9 cellular contexts compared by ENCODE assay signal in the genomic region with DNA sequence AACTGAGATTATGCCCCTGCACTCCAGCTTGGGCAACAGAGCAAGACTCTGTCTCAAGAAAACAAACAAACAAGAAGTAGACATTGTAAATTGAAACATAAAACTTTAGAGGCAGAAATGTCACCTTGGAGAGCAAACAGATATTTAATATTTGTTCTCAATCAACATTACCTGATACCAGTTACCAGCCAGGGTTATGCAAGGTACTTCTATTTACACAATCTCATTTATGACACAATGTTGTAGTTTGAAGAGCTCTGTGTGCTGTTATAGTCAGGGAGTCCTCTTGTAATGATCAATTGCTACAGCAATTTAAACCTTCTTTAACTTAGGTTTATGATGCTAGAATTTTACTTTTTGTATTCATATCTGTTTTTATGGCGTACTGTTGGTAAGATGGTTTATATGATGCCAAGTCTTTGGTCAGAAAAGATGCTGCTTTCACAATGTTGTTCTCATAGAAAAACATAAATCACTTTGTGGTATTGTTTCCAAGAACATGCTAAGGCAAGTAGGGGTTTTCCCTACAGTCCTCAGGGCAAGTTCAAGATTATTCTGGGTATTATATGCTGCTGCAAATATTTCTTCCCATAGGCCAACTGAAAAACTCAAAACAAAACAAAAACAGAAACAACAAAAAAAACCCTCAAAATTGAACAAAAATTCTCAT.
DNase-seq lines count a peak whose midpoint lies in the region; ATAC-seq and TF ChIP-seq lines count a peak whose summit lies in the region.
"Had no signal": no experiment of that assay in that cellular context is flagged by ENCODE, and none has a peak within 500 bp of the region (broad histone marks: within the 10 kb centered on the region; RNA-seq: fewer than 3 reads in every experiment).

No MANE protein-coding gene starts in this region.

- H3K27ac ChIP-seq in skeletal muscle tissue (ENCODE audit: low read depth, low read length): peak overlapping the region; percentile 64

- H3K9me3 ChIP-seq in skeletal muscle tissue (ENCODE audit: control insufficient read depth in 3 of 3, low read length in 3 of 3): no peaks in the 10 kb centered on the region

- H3K9ac ChIP-seq in skeletal muscle tissue (ENCODE audit: low read depth in 1 of 3, low read length in 3 of 3): no peak overlapping the region

- H3K4me1 ChIP-seq in skeletal muscle tissue (ENCODE audit: control insufficient read depth in 3 of 3, insufficient read depth in 3 of 3, low read length in 3 of 3): peaks cover 27 to 42% (median 40%) of the 10 kb centered on the region in 3 donors

- CTCF ChIA-PET in activated CD4-positive, alpha-beta T cell treated with anti-CD3 and anti-CD28 coated beads for 36 hours (lab: Charles Lee): interaction anchor here (1.2 to 1.9 kb wide), 2 partner anchors 18 to 24 kb away, joined by 3 to 6 read pairs; no protein-coding TSS in a partner anchor

- POLR2A ChIA-PET in activated CD4-positive, alpha-beta T cell treated with anti-CD3 and anti-CD28 coated beads for 36 hours (lab: Charles Lee): no interaction called here

- H3K4me3 Mint-ChIP-seq in activated CD4-positive, alpha-beta T cell treated with anti-CD3 and anti-CD28 coated beads for 36 hours: no peak overlapping the region
- H3K4me3 Mint-ChIP-seq in glutamatergic neuron (ENCODE audit: unreplicated experiment): no peak overlapping the region

- H3K36me3 ChIP-seq in skeletal muscle tissue (ENCODE audit: control insufficient read depth in 3 of 3, insufficient read depth in 3 of 3, low read length in 3 of 3): no peaks in the 10 kb centered on the region

- peaks cover 66% of the 10 kb centered on the region for H3K4me1 Mint-ChIP-seq in activated CD4-positive, alpha-beta T cell treated with anti-CD3 and anti-CD28 coated beads for 36 hours
- H3K4me1 Mint-ChIP-seq in glutamatergic neuron (ENCODE audit: low read depth, unreplicated experiment): no peaks in the 10 kb centered on the region

- DNase-seq in activated CD4-positive, alpha-beta T cell treated with anti-CD3 and anti-CD28 coated beads for 36 hours: no peak
- DNase-seq in activated CD4-positive, alpha-beta T cell treated with anti-CD3 and anti-CD28 coated beads for 1 hour: no peak
- DNase-seq in activated naive CD4-positive, alpha-beta T cell treated with anti-CD3 and anti-CD28 coated beads, Interleukin-2, amount 50 U/mL, for 72 hours (ENCODE audit: low spot score in 2 of 2): no peak
- DNase-seq in NCI-H82 treated with DMSO at 0.1 percent for 48 hours (lab: John Stamatoyannopoulos, UW; ENCODE audit: unreplicated experiment) (no peak), glutamatergic neuron (no peak), RKO (ENCODE audit: low spot score) (no peak)
- DNase-seq: activated CD4-positive, alpha-beta T cell treated with anti-CD3 and anti-CD28 coated beads, Interleukin-2, amount 50 U/mL, for 48 hours had no signal

- peak; percentile 69 for ATAC-seq in activated CD4-positive, alpha-beta T cell treated with anti-CD3 and anti-CD28 coated beads for 36 hours
- peak; percentile 38 for ATAC-seq in HG03066 (IDR thresholded peaks at IDR 0.05; ENCODE audit: low read depth, unreplicated experiment)
- ATAC-seq in activated naive CD4-positive, alpha-beta T cell treated with anti-CD3 and anti-CD28 coated beads, Interleukin-2, amount 50 U/mL, for 72 hours: peak; percentile 53 to 74

- H3K9me3 Mint-ChIP-seq in activated CD4-positive, alpha-beta T cell treated with anti-CD3 and anti-CD28 coated beads for 36 hours (ENCODE audit: low read depth): no peaks in the 10 kb centered on the region
- peaks cover 0 to 4% of the 10 kb centered on the region in 2 donors for H3K9me3 Mint-ChIP-seq in activated naive CD4-positive, alpha-beta T cell treated with anti-CD3 and anti-CD28 coated beads, Interleukin-2, amount 50 U/mL, for 72 hours
- H3K9me3 Mint-ChIP-seq in glutamatergic neuron (ENCODE audit: unreplicated experiment): no peaks in the 10 kb centered on the region

- no peak overlapping the region for H3K4me3 ChIP-seq in skeletal muscle tissue (ENCODE audit: low read length in 3 of 3)

- TF ChIP-seq CTCF in glutamatergic neuron (IDR thresholded peaks at IDR 0.05; ENCODE audit: partially characterized antibody, unreplicated experiment): no peak

- intact Hi-C loops in activated CD4-positive, alpha-beta T cell treated with anti-CD3 and anti-CD28 coated beads for 36 hours (cut with DNase I, micrococcal nuclease): loop anchor here (2.0 kb wide), 2 partner anchors 32 to 174 kb away; partner anchors contain the start of gene TNIK (in 1 of the 2)

- H3K27me3 Mint-ChIP-seq in activated CD4-positive, alpha-beta T cell treated with anti-CD3 and anti-CD28 coated beads for 36 hours: no peaks in the 10 kb centered on the region
- H3K27me3 Mint-ChIP-seq in glutamatergic neuron (ENCODE audit: unreplicated experiment): no peaks in the 10 kb centered on the region

- H3K36me3 Mint-ChIP-seq in activated CD4-positive, alpha-beta T cell treated with anti-CD3 and anti-CD28 coated beads for 36 hours (ENCODE audit: low read depth): peaks cover 3% of the 10 kb centered on the region
- H3K36me3 Mint-ChIP-seq in activated naive CD4-positive, alpha-beta T cell treated with anti-CD3 and anti-CD28 coated beads, Interleukin-2, amount 50 U/mL, for 72 hours: peaks cover 0 to 10% of the 10 kb centered on the region in 2 donors
- no peaks in the 10 kb centered on the region for H3K36me3 Mint-ChIP-seq in glutamatergic neuron (ENCODE audit: unreplicated experiment)

- no peaks in the 10 kb centered on the region for H3K27me3 ChIP-seq in skeletal muscle tissue (ENCODE audit: control insufficient read depth in 3 of 3, insufficient read depth in 3 of 3, low read length in 3 of 3)

- peak overlapping the region; percentile 25 for H3K27ac Mint-ChIP-seq in activated CD4-positive, alpha-beta T cell treated with anti-CD3 and anti-CD28 coated beads for 36 hours
- H3K27ac Mint-ChIP-seq in activated naive CD4-positive, alpha-beta T cell treated with anti-CD3 and anti-CD28 coated beads, Interleukin-2, amount 50 U/mL, for 72 hours: no peak overlapping the region
- no peak overlapping the region for H3K27ac Mint-ChIP-seq in glutamatergic neuron (ENCODE audit: unreplicated experiment)
